14 cellular contexts compared by ENCODE assay signal in the genomic region with DNA sequence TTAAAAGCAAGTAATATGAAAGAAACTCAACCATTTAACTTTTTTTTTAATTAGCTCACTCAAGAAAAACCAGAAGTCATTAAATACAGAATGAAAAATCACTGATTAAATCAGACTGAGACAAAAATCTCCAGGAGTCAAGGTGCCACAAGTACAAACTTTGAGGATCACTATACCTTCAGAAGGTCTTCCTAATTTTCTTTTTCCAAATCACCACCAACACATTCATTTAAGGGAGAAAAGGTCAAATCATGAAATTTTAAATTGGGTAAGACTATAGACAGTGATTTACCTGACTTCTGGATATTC. TPM values are rescaled to one million over a fixed set of nuclear protein-coding genes. Genes with fewer than 3 reads are reported as not detected.
DNase-seq lines count a peak whose midpoint lies in the region; ATAC-seq and TF ChIP-seq lines count a peak whose summit lies in the region.
"Had no signal": no experiment of that assay in that cellular context is flagged by ENCODE, and none has a peak within 500 bp of the region (broad histone marks: within the 10 kb centered on the region; RNA-seq: fewer than 3 reads in every experiment).

No MANE protein-coding gene starts in this region.

- no peak for DNase-seq in activated T-cell treated with anti-CD3 and anti-CD28 coated beads, Interleukin-2, amount 50 U/mL, for 72 hours
- no peak for DNase-seq in activated T-cell treated with anti-CD3 and anti-CD28 coated beads, Interleukin-2, amount 50 U/mL, for 4 hours
- no peak for DNase-seq in PC-9
- no peak for DNase-seq in fibroblast of lung (ENCODE audit: low read depth in 2 of 2)
- DNase-seq in activated CD8-positive, alpha-beta memory T cell treated with anti-CD3 and anti-CD28 coated beads for 24 hours: no peak
- DNase-seq: GF-D8, NCI-H1417 treated with DMSO at 0.1 percent for 48 hours had no signal

- H3K27me3 Mint-ChIP-seq in activated T-cell treated with anti-CD3 and anti-CD28 coated beads, Interleukin-2, amount 50 U/mL, for 72 hours (ENCODE audit: low read depth): no peaks in the 10 kb centered on the region
- no peaks in the 10 kb centered on the region for H3K27me3 Mint-ChIP-seq in activated T-cell treated with anti-CD3 and anti-CD28 coated beads, Interleukin-2, amount 50 U/mL, for 4 hours (ENCODE audit: low read depth)

- H3K4me3 ChIP-seq in PC-9 (no peak overlapping the region), fibroblast of lung (replicated peaks in 1 of 4; ENCODE audit: control extremely low read depth in 1 of 4, insufficient read depth in 1 of 4, low read depth in 3 of 4, low read length in 4 of 4) (no peak overlapping the region), subcutaneous abdominal adipose tissue (ENCODE audit: low read depth in 1 of 5, low read length in 5 of 5) (no peak overlapping the region)
- H3K4me3 ChIP-seq: breast epithelium had no signal

- H3F3A ChIP-seq in PC-9 (ENCODE audit: insufficient read depth, low read depth): peaks cover 38% of the 10 kb centered on the region; the same call in 1 of the 2 replicates

- H3K79me2 ChIP-seq in PC-9 (ENCODE audit: low read depth) (peaks cover 13% of the 10 kb centered on the region), fibroblast of lung (ENCODE audit: control insufficient read depth, insufficient read depth, low read length) (peaks cover 10% of the 10 kb centered on the region)

- CTCF ChIA-PET in PC-9 (lab: Charles Lee): interaction anchor here (0.7 to 0.9 kb wide), 2 partner anchors 18 to 123 kb away, joined by 3 read pairs; no protein-coding TSS in a partner anchor

- H3K4me1 ChIP-seq in PC-9 (replicated peaks; ENCODE audit: insufficient read depth) (peaks cover 7% of the 10 kb centered on the region), fibroblast of lung (ENCODE audit: control insufficient read depth, extremely low read depth, insufficient read depth, low read length) (peaks cover 24% of the 10 kb centered on the region), subcutaneous abdominal adipose tissue (ENCODE audit: control insufficient read depth in 5 of 5, insufficient read depth in 5 of 5, low read length in 5 of 5) (peaks cover 0 to 19% (median 0%) of the 10 kb centered on the region in 5 donors)

- no peaks in the 10 kb centered on the region for H3K9me2 ChIP-seq in PC-9 (ENCODE audit: insufficient read depth)

- H3K4me2 ChIP-seq in PC-9 (no peak overlapping the region), fibroblast of lung (ENCODE audit: extremely low read depth, insufficient read depth, low read length) (peak overlapping the region; percentile 8)

- no peak for ATAC-seq in activated T-cell treated with anti-CD3 and anti-CD28 coated beads, Interleukin-2, amount 50 U/mL, for 72 hours (replicated peaks in 1 of 2)
- ATAC-seq in activated T-cell treated with anti-CD3 and anti-CD28 coated beads, Interleukin-2, amount 50 U/mL, for 4 hours: no peak
- ATAC-seq in HG03280 (IDR thresholded peaks at IDR 0.05; ENCODE audit: unreplicated experiment) (no peak), HG02642 (IDR thresholded peaks at IDR 0.05; ENCODE audit: poor library complexity, unreplicated experiment) (no peak)

- TF ChIP-seq CTCF in PC-9 (conservative IDR thresholded peaks at IDR 0.05) (peak; percentile 30), fibroblast of lung (conservative IDR thresholded peaks at IDR 0.05 in 1 of 2, IDR thresholded peaks at IDR 0.05 in 1 of 2; ENCODE audit: low read depth in 1 of 2, low read length in 2 of 2) (no peak)

- no peak overlapping the region for H3K9ac ChIP-seq in fibroblast of lung (ENCODE audit: insufficient read depth, low read length)
- peak overlapping the region in 1 of 5 donors; percentile 5 for H3K9ac ChIP-seq in subcutaneous abdominal adipose tissue (ENCODE audit: low read length in 5 of 5)

- peak overlapping the region; percentile 29 for H3K27ac Mint-ChIP-seq in activated T-cell treated with anti-CD3 and anti-CD28 coated beads, Interleukin-2, amount 50 U/mL, for 72 hours
- H3K27ac Mint-ChIP-seq: activated CD8-positive, alpha-beta T cell treated with anti-CD3 and anti-CD28 coated beads, Interleukin-2, amount 10 ng/mL, durations not matched to agents 7 days and 5 days had no signal

- BruUV-seq in PC-9 (replicated peaks; lab: Mats Ljungman, UMichigan): no TSS peak

- POLR2A ChIA-PET in PC-9 (lab: Charles Lee; ENCODE audit: unreplicated experiment): no interaction called here

- H3K27me3 ChIP-seq in PC-9 (ENCODE audit: insufficient read depth, low read depth) (no peaks in the 10 kb centered on the region), fibroblast of lung (ENCODE audit: control insufficient read depth, insufficient read depth, low read length) (no peaks in the 10 kb centered on the region), subcutaneous abdominal adipose tissue (ENCODE audit: control insufficient read depth in 5 of 5, insufficient read depth in 4 of 5, low read length in 5 of 5) (no peaks in the 10 kb centered on the region)
- H3K27me3 ChIP-seq: breast epithelium had no signal

- no peaks in the 10 kb centered on the region for H3K4me1 Mint-ChIP-seq in activated T-cell treated with anti-CD3 and anti-CD28 coated beads, Interleukin-2, amount 50 U/mL, for 72 hours (ENCODE audit: low read depth)
- peaks cover 2% of the 10 kb centered on the region for H3K4me1 Mint-ChIP-seq in activated T-cell treated with anti-CD3 and anti-CD28 coated beads, Interleukin-2, amount 50 U/mL, for 4 hours (ENCODE audit: low read depth)

- intact Hi-C loops in PC-9 (cut with micrococcal nuclease; ENCODE audit: unreplicated experiment): loop anchor here (1.0 kb wide), 1 partner anchor 123 kb away; no protein-coding TSS in a partner anchor

- H3K9me3 ChIP-seq in PC-9 (ENCODE audit: insufficient read depth, low read depth) (no peaks in the 10 kb centered on the region), fibroblast of lung (ENCODE audit: control insufficient read depth, insufficient read depth, low read depth, low read length) (no peaks in the 10 kb centered on the region), subcutaneous abdominal adipose tissue (ENCODE audit: control insufficient read depth in 5 of 5, low read length in 5 of 5) (no peaks in the 10 kb centered on the region)
- H3K9me3 ChIP-seq: breast epithelium, Caco-2 had no signal

- no peak overlapping the region for H2AFZ ChIP-seq in PC-9
- no peak overlapping the region for H2AFZ ChIP-seq in fibroblast of lung (ENCODE audit: low read length)

- H4K20me1 ChIP-seq in PC-9 (ENCODE audit: insufficient read depth) (peaks cover 59% of the 10 kb centered on the region), fibroblast of lung (ENCODE audit: control insufficient read depth, extremely low read depth, insufficient read depth, low read length) (no peaks in the 10 kb centered on the region)

- no peaks in the 10 kb centered on the region for H3K9me3 Mint-ChIP-seq in activated T-cell treated with anti-CD3 and anti-CD28 coated beads, Interleukin-2, amount 50 U/mL, for 72 hours
- H3K9me3 Mint-ChIP-seq in activated T-cell treated with anti-CD3 and anti-CD28 coated beads, Interleukin-2, amount 50 U/mL, for 4 hours: no peaks in the 10 kb centered on the region
- H3K9me3 Mint-ChIP-seq: nephron had no signal

- H3K36me3 Mint-ChIP-seq in activated T-cell treated with anti-CD3 and anti-CD28 coated beads, Interleukin-2, amount 50 U/mL, for 72 hours (ENCODE audit: insufficient read depth in 2 of 2): peaks cover 4 to 20% of the 10 kb centered on the region in 2 donors
- H3K36me3 Mint-ChIP-seq in activated T-cell treated with anti-CD3 and anti-CD28 coated beads, Interleukin-2, amount 50 U/mL, for 4 hours (ENCODE audit: insufficient read depth): peaks cover 39% of the 10 kb centered on the region

- H3K27ac ChIP-seq in PC-9 (no peak overlapping the region), fibroblast of lung (ENCODE audit: insufficient read depth, low read length) (peak overlapping the region; percentile 6), subcutaneous abdominal adipose tissue (ENCODE audit: low read depth, low read length) (peak overlapping the region; percentile 62)

- no peak overlapping the region for H3K4me3 Mint-ChIP-seq in activated T-cell treated with anti-CD3 and anti-CD28 coated beads, Interleukin-2, amount 50 U/mL, for 72 hours
- H3K4me3 Mint-ChIP-seq in activated T-cell treated with anti-CD3 and anti-CD28 coated beads, Interleukin-2, amount 50 U/mL, for 4 hours: no peak overlapping the region
- H3K4me3 Mint-ChIP-seq: activated CD8-positive, alpha-beta T cell treated with anti-CD3 and anti-CD28 coated beads, Interleukin-2, amount 10 ng/mL, durations not matched to agents 7 days and 5 days; nephron had no signal

- H3K36me3 ChIP-seq in PC-9 (ENCODE audit: low read depth) (peaks cover 30% of the 10 kb centered on the region), fibroblast of lung (ENCODE audit: control insufficient read depth, insufficient read depth, low read length) (peaks cover 4% of the 10 kb centered on the region), subcutaneous abdominal adipose tissue (ENCODE audit: control insufficient read depth in 5 of 5, insufficient read depth in 5 of 5, low read length in 5 of 5) (peaks cover 20 to 61% (median 44%) of the 10 kb centered on the region in 5 donors)

RNA-seq across cellular contexts. Expression of gene PITPNB, which starts 32.3 kb away (rescaled TPM):
- total RNA-seq in activated T-cell treated with anti-CD3 and anti-CD28 coated beads, Interleukin-2, amount 50 U/mL, for 72 hours: 100 to 1,000 TPM in 1 of 2 donors, 10 to 100 TPM in 1; 97.2 to 102 TPM
- 100 to 1,000 TPM; 134 to 151 (median 149) TPM for total RNA-seq in activated T-cell treated with anti-CD3 and anti-CD28 coated beads, Interleukin-2, amount 50 U/mL, for 4 hours
- total RNA-seq in PC-9 (2021) (37.1 and 49.6 TPM in 2 replicates), fibroblast of lung (26.2 and 42.4 TPM in 2 replicates)
- polyA plus RNA-seq in fibroblast of lung: 79.4 and 91.0 TPM in 2 replicates
- polyA plus RNA-seq in fibroblast of lung (2012): 68.7 and 80.6 TPM in 2 replicates
- 26.0 and 33.1 TPM in 2 replicates for polyA minus RNA-seq in fibroblast of lung (ENCODE audit: low replicate concordance)
